ENCODE assay signal across 1 cellular context in the genomic region with DNA sequence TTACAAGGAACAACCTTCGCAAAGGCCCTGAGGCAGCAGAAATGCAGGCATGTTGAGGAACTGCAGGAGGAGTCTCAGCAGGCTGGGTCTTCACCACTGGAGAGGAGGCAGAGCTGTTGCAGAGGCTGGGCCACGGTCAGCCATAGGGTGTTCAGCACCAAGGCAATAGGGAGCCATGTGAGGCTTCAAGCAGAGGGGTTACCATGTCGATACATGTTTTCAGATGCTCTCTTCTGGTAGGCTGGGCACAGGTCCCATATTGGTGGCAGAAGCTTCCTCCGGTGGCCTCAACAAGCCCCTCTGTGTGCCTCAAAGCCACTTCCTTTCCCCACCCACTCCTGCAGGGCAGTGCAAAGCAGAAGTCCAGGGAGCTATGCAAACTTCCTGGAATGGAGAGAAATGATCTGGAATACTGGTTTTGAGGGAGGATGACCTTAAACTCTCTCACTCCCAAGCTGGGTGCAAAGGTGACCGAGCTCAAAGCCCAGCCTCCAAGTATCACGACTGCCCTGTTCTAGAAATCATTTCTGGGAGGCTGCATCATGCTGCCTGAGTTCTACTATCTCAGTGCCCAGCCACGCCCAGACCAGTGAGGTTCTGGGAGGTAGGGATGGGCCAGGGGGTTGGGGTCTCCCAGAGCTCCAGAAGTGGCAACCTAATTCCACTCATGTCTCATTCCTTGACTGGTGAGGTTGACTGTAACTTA.
TF ChIP-seq lines count a peak whose summit lies in the region.

A gene with protein sequence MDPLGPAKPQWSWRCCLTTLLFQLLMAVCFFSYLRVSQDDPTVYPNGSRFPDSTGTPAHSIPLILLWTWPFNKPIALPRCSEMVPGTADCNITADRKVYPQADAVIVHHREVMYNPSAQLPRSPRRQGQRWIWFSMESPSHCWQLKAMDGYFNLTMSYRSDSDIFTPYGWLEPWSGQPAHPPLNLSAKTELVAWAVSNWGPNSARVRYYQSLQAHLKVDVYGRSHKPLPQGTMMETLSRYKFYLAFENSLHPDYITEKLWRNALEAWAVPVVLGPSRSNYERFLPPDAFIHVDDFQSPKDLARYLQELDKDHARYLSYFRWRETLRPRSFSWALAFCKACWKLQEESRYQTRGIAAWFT (minus strand): TSS at position 391 of the 706 bp plus-strand sequence. CDS start 7,135 bp downstream, outside the sequence.

TF ChIP-seq in HepG2, 621 proteins besides CTCF, POLR2A, EP300 and RAD21 (continued from another document and continues in another):
- TF ChIP-seq, protein P1, sequence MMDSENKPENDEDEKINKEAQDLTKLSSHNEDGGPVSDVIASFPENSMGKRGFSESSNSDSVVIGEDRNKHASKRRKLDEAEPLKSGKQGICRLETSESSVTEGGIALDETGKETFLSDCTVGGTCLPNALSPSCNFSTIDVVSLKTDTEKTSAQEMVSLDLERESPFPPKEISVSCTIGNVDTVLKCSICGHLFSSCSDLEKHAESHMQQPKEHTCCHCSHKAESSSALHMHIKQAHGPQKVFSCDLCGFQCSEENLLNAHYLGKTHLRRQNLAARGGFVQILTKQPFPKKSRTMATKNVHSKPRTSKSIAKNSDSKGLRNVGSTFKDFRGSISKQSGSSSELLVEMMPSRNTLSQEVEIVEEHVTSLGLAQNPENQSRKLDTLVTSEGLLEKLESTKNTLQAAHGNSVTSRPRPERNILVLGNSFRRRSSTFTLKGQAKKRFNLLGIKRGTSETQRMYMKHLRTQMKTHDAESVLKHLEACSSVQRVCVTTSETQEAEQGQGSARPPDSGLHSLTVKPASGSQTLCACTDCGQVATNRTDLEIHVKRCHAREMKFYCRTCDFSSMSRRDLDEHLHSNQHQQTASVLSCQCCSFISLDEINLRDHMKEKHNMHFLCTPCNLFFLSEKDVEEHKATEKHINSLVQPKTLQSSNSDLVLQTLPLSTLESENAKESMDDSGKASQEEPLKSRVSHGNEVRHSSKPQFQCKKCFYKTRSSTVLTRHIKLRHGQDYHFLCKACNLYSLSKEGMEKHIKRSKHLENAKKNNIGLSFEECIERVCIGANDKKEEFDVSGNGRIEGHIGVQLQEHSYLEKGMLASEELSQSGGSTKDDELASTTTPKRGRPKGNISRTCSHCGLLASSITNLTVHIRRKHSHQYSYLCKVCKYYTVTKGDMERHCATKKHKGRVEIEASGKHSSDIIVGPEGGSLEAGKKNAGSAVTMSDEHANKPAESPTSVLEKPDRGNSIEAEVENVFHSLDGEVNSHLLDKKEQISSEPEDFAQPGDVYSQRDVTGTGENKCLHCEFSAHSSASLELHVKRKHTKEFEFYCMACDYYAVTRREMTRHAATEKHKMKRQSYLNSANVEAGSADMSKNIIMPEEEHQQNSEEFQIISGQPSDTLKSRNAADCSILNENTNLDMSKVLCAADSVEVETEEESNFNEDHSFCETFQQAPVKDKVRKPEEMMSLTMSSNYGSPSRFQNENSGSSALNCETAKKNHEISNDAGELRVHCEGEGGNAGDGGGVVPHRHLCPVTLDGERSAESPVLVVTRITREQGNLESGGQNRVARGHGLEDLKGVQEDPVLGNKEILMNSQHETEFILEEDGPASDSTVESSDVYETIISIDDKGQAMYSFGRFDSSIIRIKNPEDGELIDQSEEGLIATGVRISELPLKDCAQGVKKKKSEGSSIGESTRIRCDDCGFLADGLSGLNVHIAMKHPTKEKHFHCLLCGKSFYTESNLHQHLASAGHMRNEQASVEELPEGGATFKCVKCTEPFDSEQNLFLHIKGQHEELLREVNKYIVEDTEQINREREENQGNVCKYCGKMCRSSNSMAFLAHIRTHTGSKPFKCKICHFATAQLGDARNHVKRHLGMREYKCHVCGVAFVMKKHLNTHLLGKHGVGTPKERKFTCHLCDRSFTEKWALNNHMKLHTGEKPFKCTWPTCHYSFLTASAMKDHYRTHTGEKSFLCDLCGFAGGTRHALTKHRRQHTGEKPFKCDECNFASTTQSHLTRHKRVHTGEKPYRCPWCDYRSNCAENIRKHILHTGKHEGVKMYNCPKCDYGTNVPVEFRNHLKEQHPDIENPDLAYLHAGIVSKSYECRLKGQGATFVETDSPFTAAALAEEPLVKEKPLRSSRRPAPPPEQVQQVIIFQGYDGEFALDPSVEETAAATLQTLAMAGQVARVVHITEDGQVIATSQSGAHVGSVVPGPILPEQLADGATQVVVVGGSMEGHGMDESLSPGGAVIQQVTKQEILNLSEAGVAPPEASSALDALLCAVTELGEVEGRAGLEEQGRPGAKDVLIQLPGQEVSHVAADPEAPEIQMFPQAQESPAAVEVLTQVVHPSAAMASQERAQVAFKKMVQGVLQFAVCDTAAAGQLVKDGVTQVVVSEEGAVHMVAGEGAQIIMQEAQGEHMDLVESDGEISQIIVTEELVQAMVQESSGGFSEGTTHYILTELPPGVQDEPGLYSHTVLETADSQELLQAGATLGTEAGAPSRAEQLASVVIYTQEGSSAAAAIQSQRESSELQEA (CRISPR knock-in tag; IDR thresholded peaks at IDR 0.05; ENCODE audit: not compliant biosample characterization): no peak
- no peak for TF ChIP-seq RELA (CRISPR knock-in tag; IDR thresholded peaks at IDR 0.05)
- TF ChIP-seq FOXM1 (CRISPR knock-in tag; IDR thresholded peaks at IDR 0.05): no peak
- TF ChIP-seq ZNF773 (CRISPR knock-in tag; IDR thresholded peaks at IDR 0.05; ENCODE audit: borderline replicate concordance): no peak
- TF ChIP-seq ZNF558 (CRISPR knock-in tag; IDR thresholded peaks at IDR 0.05; ENCODE audit: borderline replicate concordance): no peak
- TF ChIP-seq SNAPC2 (CRISPR knock-in tag; IDR thresholded peaks at IDR 0.05): no peak
- TF ChIP-seq, protein P2, sequence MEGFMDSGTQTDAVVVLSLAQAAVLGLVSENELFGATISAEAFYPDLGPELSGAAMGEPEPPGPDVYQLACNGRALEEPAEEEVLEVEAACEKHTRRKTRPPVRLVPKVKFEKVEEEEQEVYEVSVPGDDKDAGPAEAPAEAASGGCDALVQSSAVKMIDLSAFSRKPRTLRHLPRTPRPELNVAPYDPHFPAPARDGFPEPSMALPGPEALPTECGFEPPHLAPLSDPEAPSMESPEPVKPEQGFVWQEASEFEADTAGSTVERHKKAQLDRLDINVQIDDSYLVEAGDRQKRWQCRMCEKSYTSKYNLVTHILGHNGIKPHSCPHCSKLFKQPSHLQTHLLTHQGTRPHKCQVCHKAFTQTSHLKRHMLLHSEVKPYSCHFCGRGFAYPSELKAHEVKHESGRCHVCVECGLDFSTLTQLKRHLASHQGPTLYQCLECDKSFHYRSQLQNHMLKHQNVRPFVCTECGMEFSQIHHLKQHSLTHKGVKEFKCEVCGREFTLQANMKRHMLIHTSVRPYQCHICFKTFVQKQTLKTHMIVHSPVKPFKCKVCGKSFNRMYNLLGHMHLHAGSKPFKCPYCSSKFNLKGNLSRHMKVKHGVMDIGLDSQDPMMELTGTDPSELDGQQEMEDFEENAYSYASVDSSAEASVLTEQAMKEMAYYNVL (CRISPR knock-in tag; IDR thresholded peaks at IDR 0.05; ENCODE audit: borderline replicate concordance): peak; percentile 63; the same call in 1 of the 2 replicates
- TF ChIP-seq PITX1 (CRISPR knock-in tag; IDR thresholded peaks at IDR 0.05): no peak
- TF ChIP-seq ETV6 (CRISPR knock-in tag; conservative IDR thresholded peaks at IDR 0.05): no peak
- no peak for TF ChIP-seq REL (CRISPR knock-in tag; conservative IDR thresholded peaks at IDR 0.05)
- no peak; the same call in 1 of the 2 replicates for TF ChIP-seq ZFP36L1 (CRISPR knock-in tag; IDR thresholded peaks at IDR 0.05)
- peak; percentile 98 for TF ChIP-seq ELF3 (CRISPR knock-in tag; IDR thresholded peaks at IDR 0.05)
- TF ChIP-seq ZNF572 (CRISPR knock-in tag; IDR thresholded peaks at IDR 0.05): no peak
- no peak for TF ChIP-seq STAT5B (CRISPR knock-in tag; IDR thresholded peaks at IDR 0.05)
- TF ChIP-seq, protein P3, sequence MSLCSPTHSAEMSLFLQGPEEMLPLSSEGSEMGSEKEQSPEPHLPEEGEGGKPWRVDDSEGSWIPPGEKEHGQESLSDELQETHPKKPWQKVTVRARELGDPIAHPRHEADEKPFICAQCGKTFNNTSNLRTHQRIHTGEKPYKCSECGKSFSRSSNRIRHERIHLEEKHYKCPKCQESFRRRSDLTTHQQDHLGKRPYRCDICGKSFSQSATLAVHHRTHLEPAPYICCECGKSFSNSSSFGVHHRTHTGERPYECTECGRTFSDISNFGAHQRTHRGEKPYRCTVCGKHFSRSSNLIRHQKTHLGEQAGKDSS (CRISPR knock-in tag; IDR thresholded peaks at IDR 0.05; ENCODE audit: borderline replicate concordance, low read depth): no peak; the same call in 1 of the 2 replicates
- TF ChIP-seq ZNF737 (CRISPR knock-in tag; IDR thresholded peaks at IDR 0.05; ENCODE audit: borderline replicate concordance): no peak
- TF ChIP-seq KLF11 (CRISPR knock-in tag; IDR thresholded peaks at IDR 0.05): 0 out of 2 replicates have a peak, but pooled peaks have one; percentile 17
- no peak for TF ChIP-seq TCF12 (IDR thresholded peaks at IDR 0.05)
- no peak for TF ChIP-seq TCF12 (CRISPR knock-in tag; IDR thresholded peaks at IDR 0.05)
- no peak for TF ChIP-seq MED8 (CRISPR knock-in tag; IDR thresholded peaks at IDR 0.05; ENCODE audit: insufficient replicate concordance)
- TF ChIP-seq ZNF446 (CRISPR knock-in tag; IDR thresholded peaks at IDR 0.05): 0 out of 2 replicates have a peak, but pooled peaks have one; percentile 19
- TF ChIP-seq MIER2 (CRISPR knock-in tag; IDR thresholded peaks at IDR 0.05): no peak
- no peak for TF ChIP-seq SRF (IDR thresholded peaks at IDR 0.05; ENCODE audit: low read depth, low read length)
- TF ChIP-seq, protein P4, sequence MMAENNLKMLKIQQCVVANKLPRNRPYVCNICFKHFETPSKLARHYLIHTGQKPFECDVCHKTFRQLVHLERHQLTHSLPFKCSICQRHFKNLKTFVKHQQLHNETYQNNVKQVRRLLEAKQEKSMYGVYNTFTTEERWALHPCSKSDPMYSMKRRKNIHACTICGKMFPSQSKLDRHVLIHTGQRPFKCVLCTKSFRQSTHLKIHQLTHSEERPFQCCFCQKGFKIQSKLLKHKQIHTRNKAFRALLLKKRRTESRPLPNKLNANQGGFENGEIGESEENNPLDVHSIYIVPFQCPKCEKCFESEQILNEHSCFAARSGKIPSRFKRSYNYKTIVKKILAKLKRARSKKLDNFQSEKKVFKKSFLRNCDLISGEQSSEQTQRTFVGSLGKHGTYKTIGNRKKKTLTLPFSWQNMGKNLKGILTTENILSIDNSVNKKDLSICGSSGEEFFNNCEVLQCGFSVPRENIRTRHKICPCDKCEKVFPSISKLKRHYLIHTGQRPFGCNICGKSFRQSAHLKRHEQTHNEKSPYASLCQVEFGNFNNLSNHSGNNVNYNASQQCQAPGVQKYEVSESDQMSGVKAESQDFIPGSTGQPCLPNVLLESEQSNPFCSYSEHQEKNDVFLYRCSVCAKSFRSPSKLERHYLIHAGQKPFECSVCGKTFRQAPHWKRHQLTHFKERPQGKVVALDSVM (CRISPR knock-in tag; IDR thresholded peaks at IDR 0.05): peak; percentile 46; the same call in 1 of the 2 replicates
- TF ChIP-seq, protein P5, sequence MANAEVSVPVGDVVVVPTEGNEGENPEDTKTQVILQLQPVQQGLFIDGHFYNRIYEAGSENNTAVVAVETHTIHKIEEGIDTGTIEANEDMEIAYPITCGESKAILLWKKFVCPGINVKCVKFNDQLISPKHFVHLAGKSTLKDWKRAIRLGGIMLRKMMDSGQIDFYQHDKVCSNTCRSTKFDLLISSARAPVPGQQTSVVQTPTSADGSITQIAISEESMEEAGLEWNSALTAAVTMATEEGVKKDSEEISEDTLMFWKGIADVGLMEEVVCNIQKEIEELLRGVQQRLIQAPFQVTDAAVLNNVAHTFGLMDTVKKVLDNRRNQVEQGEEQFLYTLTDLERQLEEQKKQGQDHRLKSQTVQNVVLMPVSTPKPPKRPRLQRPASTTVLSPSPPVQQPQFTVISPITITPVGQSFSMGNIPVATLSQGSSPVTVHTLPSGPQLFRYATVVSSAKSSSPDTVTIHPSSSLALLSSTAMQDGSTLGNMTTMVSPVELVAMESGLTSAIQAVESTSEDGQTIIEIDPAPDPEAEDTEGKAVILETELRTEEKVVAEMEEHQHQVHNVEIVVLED (CRISPR knock-in tag; IDR thresholded peaks at IDR 0.05; ENCODE audit: borderline replicate concordance): no peak
- no peak for TF ChIP-seq ZFY (CRISPR knock-in tag; IDR thresholded peaks at IDR 0.05)
- TF ChIP-seq ZNF605 (CRISPR knock-in tag; IDR thresholded peaks at IDR 0.05): no peak
- TF ChIP-seq, protein P6, sequence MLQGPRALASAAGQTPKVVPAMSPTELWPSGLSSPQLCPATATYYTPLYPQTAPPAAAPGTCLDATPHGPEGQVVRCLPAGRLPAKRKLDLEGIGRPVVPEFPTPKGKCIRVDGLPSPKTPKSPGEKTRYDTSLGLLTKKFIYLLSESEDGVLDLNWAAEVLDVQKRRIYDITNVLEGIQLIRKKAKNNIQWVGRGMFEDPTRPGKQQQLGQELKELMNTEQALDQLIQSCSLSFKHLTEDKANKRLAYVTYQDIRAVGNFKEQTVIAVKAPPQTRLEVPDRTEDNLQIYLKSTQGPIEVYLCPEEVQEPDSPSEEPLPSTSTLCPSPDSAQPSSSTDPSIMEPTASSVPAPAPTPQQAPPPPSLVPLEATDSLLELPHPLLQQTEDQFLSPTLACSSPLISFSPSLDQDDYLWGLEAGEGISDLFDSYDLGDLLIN (CRISPR knock-in tag; IDR thresholded peaks at IDR 0.05; ENCODE audit: borderline replicate concordance): no peak
- TF ChIP-seq ZNF709 (CRISPR knock-in tag; IDR thresholded peaks at IDR 0.05): no peak
- no peak for TF ChIP-seq ZNF7 (CRISPR knock-in tag; IDR thresholded peaks at IDR 0.05)
- TF ChIP-seq, protein P7, sequence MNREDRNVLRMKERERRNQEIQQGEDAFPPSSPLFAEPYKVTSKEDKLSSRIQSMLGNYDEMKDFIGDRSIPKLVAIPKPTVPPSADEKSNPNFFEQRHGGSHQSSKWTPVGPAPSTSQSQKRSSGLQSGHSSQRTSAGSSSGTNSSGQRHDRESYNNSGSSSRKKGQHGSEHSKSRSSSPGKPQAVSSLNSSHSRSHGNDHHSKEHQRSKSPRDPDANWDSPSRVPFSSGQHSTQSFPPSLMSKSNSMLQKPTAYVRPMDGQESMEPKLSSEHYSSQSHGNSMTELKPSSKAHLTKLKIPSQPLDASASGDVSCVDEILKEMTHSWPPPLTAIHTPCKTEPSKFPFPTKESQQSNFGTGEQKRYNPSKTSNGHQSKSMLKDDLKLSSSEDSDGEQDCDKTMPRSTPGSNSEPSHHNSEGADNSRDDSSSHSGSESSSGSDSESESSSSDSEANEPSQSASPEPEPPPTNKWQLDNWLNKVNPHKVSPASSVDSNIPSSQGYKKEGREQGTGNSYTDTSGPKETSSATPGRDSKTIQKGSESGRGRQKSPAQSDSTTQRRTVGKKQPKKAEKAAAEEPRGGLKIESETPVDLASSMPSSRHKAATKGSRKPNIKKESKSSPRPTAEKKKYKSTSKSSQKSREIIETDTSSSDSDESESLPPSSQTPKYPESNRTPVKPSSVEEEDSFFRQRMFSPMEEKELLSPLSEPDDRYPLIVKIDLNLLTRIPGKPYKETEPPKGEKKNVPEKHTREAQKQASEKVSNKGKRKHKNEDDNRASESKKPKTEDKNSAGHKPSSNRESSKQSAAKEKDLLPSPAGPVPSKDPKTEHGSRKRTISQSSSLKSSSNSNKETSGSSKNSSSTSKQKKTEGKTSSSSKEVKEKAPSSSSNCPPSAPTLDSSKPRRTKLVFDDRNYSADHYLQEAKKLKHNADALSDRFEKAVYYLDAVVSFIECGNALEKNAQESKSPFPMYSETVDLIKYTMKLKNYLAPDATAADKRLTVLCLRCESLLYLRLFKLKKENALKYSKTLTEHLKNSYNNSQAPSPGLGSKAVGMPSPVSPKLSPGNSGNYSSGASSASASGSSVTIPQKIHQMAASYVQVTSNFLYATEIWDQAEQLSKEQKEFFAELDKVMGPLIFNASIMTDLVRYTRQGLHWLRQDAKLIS (CRISPR knock-in tag; IDR thresholded peaks at IDR 0.05): no peak
- peak; percentile 10; the same call in 1 of the 2 replicates for TF ChIP-seq TOPORS (CRISPR knock-in tag; IDR thresholded peaks at IDR 0.05)
- TF ChIP-seq NFYB (CRISPR knock-in tag; IDR thresholded peaks at IDR 0.05): no peak
- peak; percentile 63; the same call in 1 of the 2 replicates for TF ChIP-seq NR2C2 (CRISPR knock-in tag; IDR thresholded peaks at IDR 0.05; ENCODE audit: borderline replicate concordance)
- no peak for TF ChIP-seq HCFC1 (IDR thresholded peaks at IDR 0.05; ENCODE audit: low read depth, low read length)
- TF ChIP-seq ZNF350 (CRISPR knock-in tag; IDR thresholded peaks at IDR 0.05; ENCODE audit: borderline replicate concordance, low read depth): no peak; the same call in 1 of the 2 replicates
